ENCODE assay signal across 10 cellular contexts in genomic region chr20:45834797-45835161, GRCh38. TPM values are rescaled to one million over a fixed set of nuclear protein-coding genes. Genes with fewer than 3 reads are reported as not detected.
A peak's percentile ranks its signal among the peaks of the same experiment; 100 is the strongest.
DNase-seq lines count a peak whose midpoint lies in the region; ATAC-seq and TF ChIP-seq lines count a peak whose summit lies in the region.
"Had no signal": no experiment of that assay in that cellular context is flagged by ENCODE, and none has a peak within 500 bp of the region (broad histone marks: within the 10 kb centered on the region; RNA-seq: fewer than 3 reads in every experiment).

No MANE protein-coding gene starts in this region.

- H3K79me1 ChIP-seq in trophoblast cell (ENCODE audit: low read length): peaks cover 9% of the 10 kb centered on the region

- peaks cover 0 to 1% (median under 1%) of the 10 kb centered on the region in 3 donors for H3K36me3 Mint-ChIP-seq in CD8-positive, alpha-beta memory T cell
- no peaks in the 10 kb centered on the region for H3K36me3 Mint-ChIP-seq in activated B cell treated with CpG ODN at 0.5 μM for 24 hours (ENCODE audit: low read depth)

- H3K27me3 ChIP-seq in CD8-positive, alpha-beta memory T cell (ENCODE audit: insufficient read depth, low read length, poor library complexity, severe bottlenecking): no peaks in the 10 kb centered on the region
- H3K27me3 ChIP-seq in trophoblast cell (ENCODE audit: insufficient read depth, low read length): no peaks in the 10 kb centered on the region

- ATAC-seq in activated B cell treated with CpG ODN at 0.5 μM for 24 hours (ENCODE audit: low read depth) (no peak), GM18868 (IDR thresholded peaks at IDR 0.05; ENCODE audit: unreplicated experiment) (no peak)

- no peak overlapping the region for H4K12ac ChIP-seq in trophoblast cell (ENCODE audit: low read depth, low read length)

- no peaks in the 10 kb centered on the region for H3K9me3 ChIP-seq in CD8-positive, alpha-beta memory T cell (ENCODE audit: low read length)
- peaks cover 3% of the 10 kb centered on the region for H3K9me3 ChIP-seq in trophoblast cell (ENCODE audit: insufficient read depth, low read depth, low read length)

- TF ChIP-seq CTCF in activated B cell treated with CpG ODN at 0.5 μM for 24 hours (IDR thresholded peaks at IDR 0.05) (no peak), fibroblast of villous mesenchyme (IDR thresholded peaks at IDR 0.05; ENCODE audit: insufficient read depth, low read depth, low read length) (no peak)

- no peaks in the 10 kb centered on the region for H3K9me3 Mint-ChIP-seq in CD8-positive, alpha-beta memory T cell
- no peaks in the 10 kb centered on the region for H3K9me3 Mint-ChIP-seq in activated B cell treated with CpG ODN at 0.5 μM for 24 hours

- POLR2A ChIA-PET in CD8-positive, alpha-beta memory T cell (lab: Charles Lee): interaction anchor here (1.1 to 1.6 kb wide), 2 partner anchors 11 to 21 kb away, joined by 3 to 4 read pairs; no protein-coding TSS in a partner anchor
- POLR2A ChIA-PET in activated B cell treated with CpG ODN at 0.5 μM for 24 hours (lab: Charles Lee): no interaction called here

- WGBS in trophoblast cell (ENCODE audit: extremely low coverage, insufficient coverage, insufficient read length): no CpG with 5 or more reads among the region's 14 CpGs

- no peak overlapping the region for H4K91ac ChIP-seq in trophoblast cell (ENCODE audit: low read depth, low read length)

- H4K8ac ChIP-seq in trophoblast cell (ENCODE audit: low read depth, low read length): no peak overlapping the region

- no peak overlapping the region for H3K4me2 ChIP-seq in trophoblast cell (ENCODE audit: low read length)

- no peak overlapping the region for H3K4me3 ChIP-seq in CD8-positive, alpha-beta memory T cell (ENCODE audit: low read length)
- H3K4me3 ChIP-seq in fibroblast of villous mesenchyme (ENCODE audit: low read depth, low read length): peak overlapping the region; percentile 74
- peak overlapping the region; percentile 2 for H3K4me3 ChIP-seq in trophoblast cell (ENCODE audit: low read depth, low read length)

- no peak overlapping the region for H3K4ac ChIP-seq in trophoblast cell (ENCODE audit: low read depth, low read length)

- no peaks in the 10 kb centered on the region for H3K36me3 ChIP-seq in CD8-positive, alpha-beta memory T cell (ENCODE audit: insufficient read depth, low read length)
- no peaks in the 10 kb centered on the region for H3K36me3 ChIP-seq in trophoblast cell (ENCODE audit: control insufficient read depth in 1 of 2, insufficient read depth in 2 of 2, low read length in 2 of 2)

- H3K27ac ChIP-seq in CD8-positive, alpha-beta memory T cell (ENCODE audit: low read depth, low read length): no peak overlapping the region
- no peak overlapping the region for H3K27ac ChIP-seq in trophoblast cell (ENCODE audit: low read depth, low read length)

- no peak overlapping the region for H3K23ac ChIP-seq in trophoblast cell (ENCODE audit: low read length)

- no peak overlapping the region for H2BK12ac ChIP-seq in trophoblast cell (ENCODE audit: low read length)

- H2BK120ac ChIP-seq in trophoblast cell (ENCODE audit: insufficient read depth, low read length, poor library complexity): no peak overlapping the region

- intact Hi-C loops in activated B cell treated with CpG ODN at 0.5 μM for 24 hours (cut with micrococcal nuclease): loop anchor here (5.0 kb wide), 1 partner anchor 58 kb away; the partner anchor contains the start of genes CTSA and NEURL2

- peak overlapping the region; percentile 2 for H2AFZ ChIP-seq in trophoblast cell (ENCODE audit: insufficient read depth, low read length, poor library complexity)

- no peaks in the 10 kb centered on the region for H3K79me2 ChIP-seq in trophoblast cell (ENCODE audit: control insufficient read depth, insufficient read depth, low read length, poor library complexity)

- peaks cover 9 to 20% (median 17%) of the 10 kb centered on the region in 3 donors for H3K4me1 Mint-ChIP-seq in CD8-positive, alpha-beta memory T cell
- H3K4me1 Mint-ChIP-seq in activated B cell treated with CpG ODN at 0.5 μM for 24 hours: peaks cover 10% of the 10 kb centered on the region

- H3K4me1 ChIP-seq in CD8-positive, alpha-beta memory T cell (ENCODE audit: insufficient read depth, low read length): no peaks in the 10 kb centered on the region
- peaks cover 5 to 11% of the 10 kb centered on the region in 2 experiments for H3K4me1 ChIP-seq in trophoblast cell (ENCODE audit: control insufficient read depth in 1 of 2, insufficient read depth in 2 of 2, low read length in 2 of 2)

- H3K9ac ChIP-seq in trophoblast cell (ENCODE audit: low read length): no peak overlapping the region

- no peak overlapping the region for H2AK5ac ChIP-seq in trophoblast cell (ENCODE audit: low read length)

- no peak overlapping the region for H2BK5ac ChIP-seq in trophoblast cell (ENCODE audit: low read depth, low read length, poor library complexity)

- peak overlapping the region; percentile 32 to 88 (median 71) for H3K4me3 Mint-ChIP-seq in CD8-positive, alpha-beta memory T cell
- peak overlapping the region; percentile 86 for H3K4me3 Mint-ChIP-seq in activated B cell treated with CpG ODN at 0.5 μM for 24 hours

- DNase-seq in CD8-positive, alpha-beta memory T cell: no peak
- DNase-seq in activated B cell treated with CpG ODN at 0.5 μM for 24 hours: no peak
- no peak for DNase-seq in fibroblast of villous mesenchyme (ENCODE audit: low read depth)
- DNase-seq in trophoblast cell: no peak
- DNase-seq in NAMALWA (ENCODE audit: low spot score): no peak
- DNase-seq in dedifferentiated amniotic fluid mesenchymal stem cell (ENCODE audit: extremely low spot score): no peak
- no peak for DNase-seq in NCI-H2227 (lab: John Stamatoyannopoulos, UW; ENCODE audit: unreplicated experiment)
- DNase-seq: activated naive CD4-positive, alpha-beta T cell treated with Interleukin-2 at 50 U/mL for 16 hours; NCI-H526 treated with DMSO at 0.1 percent for 48 hours had no signal

- H3K14ac ChIP-seq in trophoblast cell (ENCODE audit: low read length): no peak overlapping the region

- H3K18ac ChIP-seq in trophoblast cell (ENCODE audit: low read length): no peak overlapping the region

- CTCF ChIA-PET in CD8-positive, alpha-beta memory T cell (lab: Charles Lee): interaction anchor here (1.6 kb wide), 1 partner anchor 10 kb away, joined by 4 read pairs; no protein-coding TSS in a partner anchor
- CTCF ChIA-PET in activated B cell treated with CpG ODN at 0.5 μM for 24 hours (lab: Charles Lee): no interaction called here

- H3K27ac Mint-ChIP-seq in CD8-positive, alpha-beta memory T cell: peak overlapping the region in 5 of 8 donors; percentile 29 to 80 (median 43)
- H3K27ac Mint-ChIP-seq in activated B cell treated with CpG ODN at 0.5 μM for 24 hours: no peak overlapping the region

- peaks cover 0 to 3% of the 10 kb centered on the region in 2 donors for H3K27me3 Mint-ChIP-seq in CD8-positive, alpha-beta memory T cell
- no peaks in the 10 kb centered on the region for H3K27me3 Mint-ChIP-seq in activated B cell treated with CpG ODN at 0.5 μM for 24 hours

RNA-seq across cellular contexts. Expression of gene SNX21, which starts 1.2 kb away (rescaled TPM):
- 1 to 10 TPM; 1.2 to 1.3 TPM for total RNA-seq in CD8-positive, alpha-beta memory T cell
- polyA plus RNA-seq in CD8-positive, alpha-beta memory T cell: 3.4 TPM
- total RNA-seq in activated B cell treated with CpG ODN at 0.5 μM for 24 hours: 0.49 and 0.93 TPM in 2 replicates
- total RNA-seq in fibroblast of villous mesenchyme: 50.5 and 60.9 TPM in 2 replicates
- 6.6 and 7.3 TPM in 2 replicates for polyA plus RNA-seq in trophoblast cell (2013)

RNA-seq across cellular contexts. Expression of gene TNNC2, which starts 7.7 kb away (rescaled TPM):
- total RNA-seq in CD8-positive, alpha-beta memory T cell: not detected
- polyA plus RNA-seq in CD8-positive, alpha-beta memory T cell: 0.36 TPM
- total RNA-seq in activated B cell treated with CpG ODN at 0.5 μM for 24 hours (0.32 TPM in 1 of 2 replicates, not detected in the other), fibroblast of villous mesenchyme (0.32 and 0.43 TPM in 2 replicates)
- 0.11 and 0.14 TPM in 2 replicates for polyA plus RNA-seq in trophoblast cell (2013)

RNA-seq across cellular contexts. Expression of gene UBE2C, which starts 22.3 kb away (rescaled TPM):
- total RNA-seq in CD8-positive, alpha-beta memory T cell: 100 to 1,000 TPM; 124 to 130 TPM
- polyA plus RNA-seq in CD8-positive, alpha-beta memory T cell: not detected
- total RNA-seq in activated B cell treated with CpG ODN at 0.5 μM for 24 hours (2.4 and 3.3 TPM in 2 replicates), fibroblast of villous mesenchyme (13.5 and 26.3 TPM in 2 replicates)
- 171 and 186 TPM in 2 replicates for polyA plus RNA-seq in trophoblast cell (2013)

RNA-seq across cellular contexts. Expression of gene ACOT8, which starts 22.4 kb away (rescaled TPM):
- total RNA-seq in CD8-positive, alpha-beta memory T cell: 10 to 100 TPM; 27.1 to 27.3 TPM
- polyA plus RNA-seq in CD8-positive, alpha-beta memory T cell: 41.0 TPM
- total RNA-seq in activated B cell treated with CpG ODN at 0.5 μM for 24 hours: 24.5 and 27.3 TPM in 2 replicates
- 36.7 and 43.5 TPM in 2 replicates for total RNA-seq in fibroblast of villous mesenchyme
- 14.3 and 15.0 TPM in 2 replicates for polyA plus RNA-seq in trophoblast cell (2013)

RNA-seq across cellular contexts. Expression of gene ZSWIM3, which starts 22.6 kb away (rescaled TPM):
- 1 to 10 TPM; 5.9 to 6.5 TPM for total RNA-seq in CD8-positive, alpha-beta memory T cell
- polyA plus RNA-seq in CD8-positive, alpha-beta memory T cell: 2.0 TPM
- total RNA-seq in activated B cell treated with CpG ODN at 0.5 μM for 24 hours (5.9 and 6.4 TPM in 2 replicates), fibroblast of villous mesenchyme (3.2 and 5.6 TPM in 2 replicates)
- 2.0 and 2.1 TPM in 2 replicates for polyA plus RNA-seq in trophoblast cell (2013)

Comparison
In these comparisons a context has a peak if more than half of its experiments do, and no peak if none do; other contexts are left out.
1. RNA of gene SNX21, which starts 1.2 kb away (total RNA-seq): 50.5 to 60.9 TPM in fibroblast of villous mesenchyme; 1.2 to 1.3 TPM in CD8-positive, alpha-beta memory T cell and 0.49 to 0.93 TPM in activated B cell treated with CpG ODN at 0.5 μM for 24 hours; every median in the first group is over 10 times any median in the second.